1 cellular context compared by ENCODE assay signal in the genomic region with DNA sequence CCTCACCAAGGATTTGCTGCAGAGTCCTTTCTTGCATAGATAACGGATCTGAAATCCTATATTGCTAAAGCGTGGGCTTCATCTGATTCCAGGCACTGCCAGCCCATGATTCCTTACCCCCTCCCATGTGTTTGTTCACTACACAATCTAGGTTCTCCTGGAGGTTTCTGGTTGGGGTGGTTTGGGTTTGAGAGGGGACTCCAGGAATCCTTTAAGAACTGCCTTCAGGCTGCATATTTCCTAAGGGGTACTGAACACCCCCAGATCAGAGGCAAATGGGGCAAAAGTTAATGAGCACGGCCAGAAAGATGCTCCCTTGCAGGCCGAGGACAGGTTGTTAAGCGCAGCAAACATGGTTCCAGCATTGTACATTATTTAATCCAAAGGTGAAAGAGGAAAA.
TF ChIP-seq lines count a peak whose summit lies in the region.

No MANE protein-coding gene starts in this region.

TF ChIP-seq in GM23338, 12 proteins besides CTCF, POLR2A, EP300 and RAD21:
- TF ChIP-seq CREB1 (CRISPR knock-in tag; IDR thresholded peaks at IDR 0.05; ENCODE audit: low read depth) (no peak), EZH2 (IDR thresholded peaks at IDR 0.05; ENCODE audit: low read depth, unreplicated experiment) (peak; percentile 63)
